ENCODE assay signal across 9 cellular contexts in genomic region chr7:19122018-19122588, GRCh38. TPM values are rescaled to one million over a fixed set of nuclear protein-coding genes. Genes with fewer than 3 reads are reported as not detected.
DNase-seq lines count a peak whose midpoint lies in the region; ATAC-seq and TF ChIP-seq lines count a peak whose summit lies in the region.
"Had no signal": no experiment of that assay in that cellular context is flagged by ENCODE, and none has a peak within 500 bp of the region (broad histone marks: within the 10 kb centered on the region; RNA-seq: fewer than 3 reads in every experiment).

No MANE protein-coding gene starts in this region.

- H3K27ac Mint-ChIP-seq in natural killer cell treated with Interleukin-12 subunit alpha and Interleukin-12 subunit beta and Interleukin-15 and Interleukin-18, amount 100 ng/mL, for 72 hours = no peak overlapping the region
- no peak overlapping the region for H3K27ac Mint-ChIP-seq in activated CD4-positive, alpha-beta T cell treated with anti-CD3 and anti-CD28 coated beads for 36 hours
- H3K27ac Mint-ChIP-seq: activated naive CD8-positive, alpha-beta T cell treated with anti-CD3 and anti-CD28 coated beads, Interleukin-2, amount 10 ng/mL, durations not matched to agents 7 days and 5 days had no signal

- H3K36me3 Mint-ChIP-seq in natural killer cell treated with Interleukin-12 subunit alpha and Interleukin-12 subunit beta and Interleukin-15 and Interleukin-18, amount 100 ng/mL, for 72 hours = no peaks in the 10 kb centered on the region
- H3K36me3 Mint-ChIP-seq in activated CD4-positive, alpha-beta T cell treated with anti-CD3 and anti-CD28 coated beads for 36 hours (ENCODE audit: low read depth) = no peaks in the 10 kb centered on the region
- H3K36me3 Mint-ChIP-seq: activated naive CD8-positive, alpha-beta T cell treated with anti-CD3 and anti-CD28 coated beads, Interleukin-2, amount 10 ng/mL, durations not matched to agents 7 days and 5 days had no signal

- H2AFZ ChIP-seq in fibroblast of lung (ENCODE audit: low read length) = no peak overlapping the region

- H4K20me1 ChIP-seq in fibroblast of lung (ENCODE audit: control insufficient read depth, extremely low read depth, insufficient read depth, low read length) = no peaks in the 10 kb centered on the region

- DNase-seq in A172 (ENCODE audit: low spot score) (peak; percentile 59), H7 (peak; percentile 47), Panc1 (ENCODE audit: low read depth, low spot score) (peak; percentile 22), fibroblast of lung (ENCODE audit: low read depth in 2 of 2) (peak; percentile 43 to 75)
- DNase-seq in natural killer cell treated with Interleukin-12 subunit alpha and Interleukin-12 subunit beta and Interleukin-15 and Interleukin-18, amount 100 ng/mL, for 72 hours (ENCODE audit: low spot score) = no peak
- no peak for DNase-seq in activated CD4-positive, alpha-beta T cell treated with anti-CD3 and anti-CD28 coated beads for 36 hours
- DNase-seq in activated CD4-positive, CD25-positive, alpha-beta regulatory T cell (lab: John Stamatoyannopoulos, UW) = no peak
- DNase-seq: activated naive CD8-positive, alpha-beta T cell treated with anti-CD3 and anti-CD28 coated beads, Interleukin-2, amount 10 ng/mL, durations not matched to agents 7 days and 5 days had no signal

- H3K4me1 Mint-ChIP-seq in natural killer cell treated with Interleukin-12 subunit alpha and Interleukin-12 subunit beta and Interleukin-15 and Interleukin-18, amount 100 ng/mL, for 72 hours (ENCODE audit: low read depth in 2 of 2) = peaks cover 0 to 6% of the 10 kb centered on the region in 2 donors
- no peaks in the 10 kb centered on the region for H3K4me1 Mint-ChIP-seq in activated CD4-positive, alpha-beta T cell treated with anti-CD3 and anti-CD28 coated beads for 36 hours
- H3K4me1 Mint-ChIP-seq: activated naive CD8-positive, alpha-beta T cell treated with anti-CD3 and anti-CD28 coated beads, Interleukin-2, amount 10 ng/mL, durations not matched to agents 7 days and 5 days had no signal

- no peak overlapping the region for H3K4me3 Mint-ChIP-seq in natural killer cell treated with Interleukin-12 subunit alpha and Interleukin-12 subunit beta and Interleukin-15 and Interleukin-18, amount 100 ng/mL, for 72 hours
- no peak overlapping the region for H3K4me3 Mint-ChIP-seq in activated CD4-positive, alpha-beta T cell treated with anti-CD3 and anti-CD28 coated beads for 36 hours
- H3K4me3 Mint-ChIP-seq: activated naive CD8-positive, alpha-beta T cell treated with anti-CD3 and anti-CD28 coated beads, Interleukin-2, amount 10 ng/mL, durations not matched to agents 7 days and 5 days had no signal

- no peaks in the 10 kb centered on the region for H3K79me2 ChIP-seq in fibroblast of lung (ENCODE audit: control insufficient read depth, insufficient read depth, low read length)

- in situ Hi-C loops in Panc1 (cut with HindIII; ENCODE audit: low pct_unique_long_range_greater_than_20kb, low sequenced_read_pairs) = no loop called here

- H3K27me3 ChIP-seq in H7 (ENCODE audit: control insufficient read depth, insufficient read depth, low read length) (peaks cover 49% of the 10 kb centered on the region), Panc1 (ENCODE audit: control insufficient read depth, insufficient read depth, low read length) (no peaks in the 10 kb centered on the region), fibroblast of lung (ENCODE audit: control insufficient read depth, insufficient read depth, low read length) (peaks cover 6% of the 10 kb centered on the region)

- H3K36me3 ChIP-seq in H7 (replicated peaks; ENCODE audit: control insufficient read depth, insufficient read depth, low read length) (no peaks in the 10 kb centered on the region), Panc1 (ENCODE audit: control insufficient read depth, insufficient read depth, low read length) (no peaks in the 10 kb centered on the region), fibroblast of lung (ENCODE audit: control insufficient read depth, insufficient read depth, low read length) (no peaks in the 10 kb centered on the region)

- no peak overlapping the region for H3K9ac ChIP-seq in fibroblast of lung (ENCODE audit: insufficient read depth, low read length)

- intact Hi-C loops in Panc1 (cut with micrococcal nuclease; ENCODE audit: unreplicated experiment) = loop anchor here (1.0 to 10.0 kb wide), 3 partner anchors 530 to 767 kb away; no protein-coding TSS in a partner anchor
- intact Hi-C loops in activated CD4-positive, alpha-beta T cell treated with anti-CD3 and anti-CD28 coated beads for 36 hours (cut with DNase I, micrococcal nuclease) = loop anchor here in 1 of 2 experiments (5.0 kb wide), 1 partner anchor 545 kb away; no protein-coding TSS in a partner anchor

- no peak overlapping the region for H3K4me3 ChIP-seq in H7 (ENCODE audit: insufficient read depth, low read depth, low read length)
- no peak overlapping the region for H3K4me3 ChIP-seq in Panc1 (ENCODE audit: low read depth in 2 of 2, low read length in 2 of 2)
- H3K4me3 ChIP-seq in fibroblast of lung (replicated peaks in 1 of 4; ENCODE audit: control extremely low read depth in 1 of 4, insufficient read depth in 1 of 4, low read depth in 3 of 4, low read length in 4 of 4) = no peak overlapping the region

- H3K27ac ChIP-seq in Panc1 (ENCODE audit: low read length) (no peak overlapping the region; the same call in 1 of the 2 replicates), fibroblast of lung (ENCODE audit: insufficient read depth, low read length) (no peak overlapping the region)

- no TSS peak for BruUV-seq in Panc1 (replicated peaks; lab: Mats Ljungman, UMichigan)

- H3K27me3 Mint-ChIP-seq in natural killer cell treated with Interleukin-12 subunit alpha and Interleukin-12 subunit beta and Interleukin-15 and Interleukin-18, amount 100 ng/mL, for 72 hours = peaks cover 28 to 48% of the 10 kb centered on the region in 2 donors
- peaks cover 34% of the 10 kb centered on the region for H3K27me3 Mint-ChIP-seq in activated CD4-positive, alpha-beta T cell treated with anti-CD3 and anti-CD28 coated beads for 36 hours

- CTCF ChIA-PET in Panc1 (lab: Charles Lee) = interaction anchor here (0.5 to 0.7 kb wide), 6 partner anchors 48 to 532 kb away, joined by 3 to 5 read pairs (median 3); no protein-coding TSS in a partner anchor
- CTCF ChIA-PET in activated CD4-positive, alpha-beta T cell treated with anti-CD3 and anti-CD28 coated beads for 36 hours (lab: Charles Lee) = interaction anchor here (0.8 kb wide), 1 partner anchor 84 kb away, joined by 3 read pairs; no protein-coding TSS in a partner anchor

- POLR2A ChIA-PET in Panc1 (lab: Charles Lee) = no interaction called here
- POLR2A ChIA-PET in activated CD4-positive, alpha-beta T cell treated with anti-CD3 and anti-CD28 coated beads for 36 hours (lab: Charles Lee) = no interaction called here

- H3K9me3 Mint-ChIP-seq in natural killer cell treated with Interleukin-12 subunit alpha and Interleukin-12 subunit beta and Interleukin-15 and Interleukin-18, amount 100 ng/mL, for 72 hours = no peaks in the 10 kb centered on the region
- peaks cover 3% of the 10 kb centered on the region for H3K9me3 Mint-ChIP-seq in activated CD4-positive, alpha-beta T cell treated with anti-CD3 and anti-CD28 coated beads for 36 hours (ENCODE audit: low read depth)
- H3K9me3 Mint-ChIP-seq: activated naive CD8-positive, alpha-beta T cell treated with anti-CD3 and anti-CD28 coated beads, Interleukin-2, amount 10 ng/mL, durations not matched to agents 7 days and 5 days had no signal

- H3K9me3 ChIP-seq in Panc1 (ENCODE audit: control insufficient read depth, insufficient read depth, low read depth, low read length) (no peaks in the 10 kb centered on the region), fibroblast of lung (ENCODE audit: control insufficient read depth, insufficient read depth, low read depth, low read length) (no peaks in the 10 kb centered on the region)

- no peak overlapping the region for H3K4me2 ChIP-seq in fibroblast of lung (ENCODE audit: extremely low read depth, insufficient read depth, low read length)

- TF ChIP-seq CTCF in Panc1 (IDR thresholded peaks at IDR 0.05) (peak; percentile 89; the same call in 1 of the 2 replicates), fibroblast of lung (conservative IDR thresholded peaks at IDR 0.05 in 1 of 2, IDR thresholded peaks at IDR 0.05 in 1 of 2; ENCODE audit: low read depth in 1 of 2, low read length in 2 of 2) (peak; percentile 79 to 80)

- ATAC-seq in Panc1 = no peak
- no peak for ATAC-seq in natural killer cell treated with Interleukin-12 subunit alpha and Interleukin-12 subunit beta and Interleukin-15 and Interleukin-18, amount 100 ng/mL, for 72 hours
- ATAC-seq in HG02763 (IDR thresholded peaks at IDR 0.05; ENCODE audit: unreplicated experiment) = no peak
- ATAC-seq in activated CD4-positive, alpha-beta T cell treated with anti-CD3 and anti-CD28 coated beads for 36 hours = no peak

- no peaks in the 10 kb centered on the region for H3K4me1 ChIP-seq in Panc1 (ENCODE audit: control insufficient read depth, insufficient read depth, low read length)
- H3K4me1 ChIP-seq in fibroblast of lung (ENCODE audit: control insufficient read depth, extremely low read depth, insufficient read depth, low read length) = no peaks in the 10 kb centered on the region

RNA-seq across cellular contexts. Expression of gene TWIST1, which starts 4.7 kb away (rescaled TPM):
- 15.6 and 20.9 TPM in 2 replicates for total RNA-seq in A172 (2014; rRNA removed; shearing (Covaris generic))
- total RNA-seq in H7 (2014; rRNA removed; shearing (Covaris generic)) = 0.18 and 2.3 TPM in 2 replicates
- total RNA-seq in Panc1 (2021; ENCODE audit: unreplicated experiment) (not detected), fibroblast of lung (23.9 and 31.2 TPM in 2 replicates)
- not detected for polyA plus RNA-seq in Panc1 (2012; ENCODE audit: insufficient read length)
- polyA plus RNA-seq in fibroblast of lung = 3.6 and 7.2 TPM in 2 replicates
- polyA plus RNA-seq in fibroblast of lung (2012) = 6.7 and 13.5 TPM in 2 replicates
- polyA minus RNA-seq in fibroblast of lung (ENCODE audit: low replicate concordance) = 4.0 and 5.1 TPM in 2 replicates
- not detected for total RNA-seq in natural killer cell treated with Interleukin-12 subunit alpha and Interleukin-12 subunit beta and Interleukin-15 and Interleukin-18, amount 100 ng/mL, for 72 hours
- total RNA-seq in activated CD4-positive, alpha-beta T cell treated with anti-CD3 and anti-CD28 coated beads for 36 hours = 1 to 10 TPM; 1.2 TPM
- total RNA-seq: activated naive CD8-positive, alpha-beta T cell treated with anti-CD3 and anti-CD28 coated beads, Interleukin-2, amount 10 ng/mL, durations not matched to agents 7 days and 5 days had no signal

RNA-seq across cellular contexts. Expression of gene FERD3L, which starts 23.1 kb away (rescaled TPM):
- total RNA-seq in A172 (2014; rRNA removed; shearing (Covaris generic)) = not detected in 2 replicates
- total RNA-seq in H7 (2014; rRNA removed; shearing (Covaris generic)) = not detected in 2 replicates
- total RNA-seq in Panc1 (2021; ENCODE audit: unreplicated experiment) = not detected
- polyA plus RNA-seq in Panc1 (2012; ENCODE audit: insufficient read length) = not detected
- not detected in 2 replicates for total RNA-seq in fibroblast of lung
- polyA plus RNA-seq in fibroblast of lung = not detected in 2 replicates
- not detected in 2 replicates for polyA plus RNA-seq in fibroblast of lung (2012)
- not detected in 2 replicates for polyA minus RNA-seq in fibroblast of lung (ENCODE audit: low replicate concordance)
- not detected for total RNA-seq in natural killer cell treated with Interleukin-12 subunit alpha and Interleukin-12 subunit beta and Interleukin-15 and Interleukin-18, amount 100 ng/mL, for 72 hours
- not detected for total RNA-seq in activated CD4-positive, alpha-beta T cell treated with anti-CD3 and anti-CD28 coated beads for 36 hours
- total RNA-seq: activated naive CD8-positive, alpha-beta T cell treated with anti-CD3 and anti-CD28 coated beads, Interleukin-2, amount 10 ng/mL, durations not matched to agents 7 days and 5 days had no signal

Comparison
In these comparisons a context has a peak if more than half of its experiments do, and no peak if none do; other contexts are left out.
1. DNase-seq: peak in A172 (single experiment), H7 (single experiment), Panc1 (single experiment) and fibroblast of lung (2 of 2); none in natural killer cell treated with Interleukin-12 subunit alpha and Interleukin-12 subunit beta and Interleukin-15 and Interleukin-18, amount 100 ng/mL, for 72 hours (single experiment), activated CD4-positive, alpha-beta T cell treated with anti-CD3 and anti-CD28 coated beads for 36 hours (single experiment) and activated CD4-positive, CD25-positive, alpha-beta regulatory T cell (0 of 4).